8 cellular contexts compared by ENCODE assay signal in genomic region chr10:87817873-87818504, GRCh38. TPM values are rescaled to one million over a fixed set of nuclear protein-coding genes. Genes with fewer than 3 reads are reported as not detected.
A peak's percentile ranks its signal among the peaks of the same experiment; 100 is the strongest.
DNase-seq lines count a peak whose midpoint lies in the region; ATAC-seq, FAIRE-seq and TF ChIP-seq lines count a peak whose summit lies in the region.

TSS of gene ATAD1 (minus strand) at chr10:87818226. CDS start at chr10:87814599, 3,627 bp downstream.

- no peaks in the 10 kb centered on the region for H3K27me3 ChIP-seq in astrocyte (ENCODE audit: insufficient read depth, low read length)
- H3K27me3 ChIP-seq in hepatocyte, result no peaks in the 10 kb centered on the region

- H3K9me2 ChIP-seq in hepatocyte (replicated peaks; ENCODE audit: insufficient read depth), result no peaks in the 10 kb centered on the region

- peak within 1 kb of the TSS; percentile 87 for H3K27ac ChIP-seq in astrocyte (ENCODE audit: low read depth, low read length)
- peak within 1 kb of the TSS; percentile 97 for H3K27ac ChIP-seq in hepatocyte

- TF ChIP-seq CTCF in GM13976 (IDR thresholded peaks at IDR 0.05; ENCODE audit: borderline replicate concordance, control extremely low read depth, extremely low read depth, insufficient read depth, missing control alignments), result no peak
- no peak for TF ChIP-seq CTCF in astrocyte (IDR thresholded peaks at IDR 0.05; ENCODE audit: insufficient read depth, low read depth, low read length)
- peak; percentile 21 for TF ChIP-seq CTCF in hepatocyte (IDR thresholded peaks at IDR 0.05; ENCODE audit: poor library complexity)
- peak; percentile 42 for TF ChIP-seq CTCF in retinal pigment epithelial cell (conservative IDR thresholded peaks at IDR 0.05; ENCODE audit: low read depth, low read length)

- H3K9me3 Mint-ChIP-seq in T-helper 2 cell treated with Interferon-gamma antibody and Interleukin-4, amounts not matched to agents 5 μg/mL and 100 μg/mL, for 36 hours, result no peaks in the 10 kb centered on the region
- H3K9me3 Mint-ChIP-seq in astrocyte (ENCODE audit: unreplicated experiment), result no peaks in the 10 kb centered on the region

- DNase-seq in GM13976 (ENCODE audit: low spot score) (peak; percentile 88), NCI-H1694 (lab: John Stamatoyannopoulos, UW) (peak; percentile 48), astrocyte (ENCODE audit: low read depth) (peak; percentile 69), hepatocyte (ENCODE audit: low spot score) (peak; percentile 93), retinal pigment epithelial cell (ENCODE audit: low read depth) (peak; percentile 59), cortex of kidney (lab: John Stamatoyannopoulos, UW) (no peak)
- peak; percentile 89 for DNase-seq in T-helper 2 cell treated with Interferon-gamma antibody and Interleukin-4, amounts not matched to agents 5 μg/mL and 100 μg/mL, for 36 hours (ENCODE audit: low spot score)

- H3K4me2 ChIP-seq in astrocyte (ENCODE audit: low read length) (peak within 1 kb of the TSS; percentile 98), hepatocyte (peak within 1 kb of the TSS; percentile 96)

- H4K20me1 ChIP-seq in astrocyte (ENCODE audit: insufficient read depth, low read length), result peaks cover 26% of the 10 kb centered on the region
- H4K20me1 ChIP-seq in hepatocyte (ENCODE audit: insufficient read depth, poor library complexity, severe bottlenecking), result peaks cover 13% of the 10 kb centered on the region

- in situ Hi-C loops in GM13976 (cut with MboI; ENCODE audit: low sequenced_read_pairs, unreplicated experiment), result no loop called here

- H3K4me3 Mint-ChIP-seq in T-helper 2 cell treated with Interferon-gamma antibody and Interleukin-4, amounts not matched to agents 5 μg/mL and 100 μg/mL, for 36 hours, result peak within 1 kb of the TSS; percentile 94
- H3K4me3 Mint-ChIP-seq in astrocyte (ENCODE audit: unreplicated experiment), result peak within 1 kb of the TSS; percentile 98

- H3K4me3 ChIP-seq in astrocyte (ENCODE audit: insufficient read depth, low read depth, low read length) (peak within 1 kb of the TSS; percentile 96), hepatocyte (peak within 1 kb of the TSS; percentile 59), retinal pigment epithelial cell (ENCODE audit: low read length) (peak within 1 kb of the TSS; percentile 86)

- under 1% methylated on average over 48 of the region's 48 CpGs for WGBS in hepatocyte (ENCODE audit: low lambda C conversion rate, missing lambda C conversion rate)

- no peaks in the 10 kb centered on the region for H3K36me3 ChIP-seq in astrocyte (ENCODE audit: insufficient read depth, low read length)
- H3K36me3 ChIP-seq in hepatocyte (replicated peaks; ENCODE audit: insufficient read depth, low read depth), result no peaks in the 10 kb centered on the region

- peaks cover 7% of the 10 kb centered on the region for H3K36me3 Mint-ChIP-seq in T-helper 2 cell treated with Interferon-gamma antibody and Interleukin-4, amounts not matched to agents 5 μg/mL and 100 μg/mL, for 36 hours (ENCODE audit: low read depth)
- H3K36me3 Mint-ChIP-seq in astrocyte (ENCODE audit: low read depth, unreplicated experiment), result peaks cover 3% of the 10 kb centered on the region

- H3K9me3 ChIP-seq in astrocyte (ENCODE audit: insufficient read depth, low read depth, low read length), result no peaks in the 10 kb centered on the region
- H3K9me3 ChIP-seq in hepatocyte (ENCODE audit: low read depth), result no peaks in the 10 kb centered on the region

- peaks cover 10% of the 10 kb centered on the region for H3K4me1 ChIP-seq in astrocyte (ENCODE audit: insufficient read depth, low read length)
- H3K4me1 ChIP-seq in hepatocyte (ENCODE audit: insufficient read depth), result peaks cover 16% of the 10 kb centered on the region

- H3K27me3 Mint-ChIP-seq in T-helper 2 cell treated with Interferon-gamma antibody and Interleukin-4, amounts not matched to agents 5 μg/mL and 100 μg/mL, for 36 hours (ENCODE audit: low read depth), result peaks cover 2% of the 10 kb centered on the region
- H3K27me3 Mint-ChIP-seq in astrocyte (ENCODE audit: low read depth, unreplicated experiment), result no peaks in the 10 kb centered on the region

- peak; percentile 5 for FAIRE-seq in astrocyte (lab: Jason Lieb, UNC)

- ATAC-seq in HG02884 (IDR thresholded peaks at IDR 0.05; ENCODE audit: unreplicated experiment), result peak; percentile 68

- peak within 1 kb of the TSS; percentile 92 for H3K9ac ChIP-seq in astrocyte (ENCODE audit: low read length)

- peaks cover 51% of the 10 kb centered on the region for H3K79me2 ChIP-seq in astrocyte (ENCODE audit: insufficient read depth, low read length)
- peaks cover 48% of the 10 kb centered on the region for H3K79me2 ChIP-seq in hepatocyte

- peaks cover 30% of the 10 kb centered on the region for H3K4me1 Mint-ChIP-seq in T-helper 2 cell treated with Interferon-gamma antibody and Interleukin-4, amounts not matched to agents 5 μg/mL and 100 μg/mL, for 36 hours (ENCODE audit: low read depth)
- H3K4me1 Mint-ChIP-seq in astrocyte (ENCODE audit: low read depth, unreplicated experiment), result peaks cover 23% of the 10 kb centered on the region

- peak within 1 kb of the TSS; percentile 96 for H2AFZ ChIP-seq in astrocyte (ENCODE audit: low read depth, low read length)
- H2AFZ ChIP-seq in hepatocyte, result peak within 1 kb of the TSS; percentile 95

- peak within 1 kb of the TSS; percentile 93 for H3K27ac Mint-ChIP-seq in T-helper 2 cell treated with Interferon-gamma antibody and Interleukin-4, amounts not matched to agents 5 μg/mL and 100 μg/mL, for 36 hours
- H3K27ac Mint-ChIP-seq in astrocyte (ENCODE audit: unreplicated experiment), result peak within 1 kb of the TSS; percentile 97

RNA-seq across cellular contexts. Expression of gene ATAD1, which starts in this region (rescaled TPM):
- 71.0 and 72.5 TPM in 2 replicates for total RNA-seq in astrocyte
- total RNA-seq in hepatocyte, result 50.7 and 52.6 TPM in 2 replicates
- 31.6 and 33.4 TPM in 2 replicates for polyA plus RNA-seq in hepatocyte

Comparison
In these comparisons a context has a peak if more than half of its experiments do, and no peak if none do; other contexts are left out.
1. CTCF ChIP-seq: peak in hepatocyte (single experiment) and retinal pigment epithelial cell (single experiment); none in GM13976 (single experiment) and astrocyte (single experiment).
2. Peak in every context shown above with its lines, with median percentiles within 50 percentile points of each other: H3K4me3 ChIP-seq.